12 cellular contexts compared by ENCODE assay signal in genomic region chr6:31086788-31087440, GRCh38. TPM values are rescaled to one million over a fixed set of nuclear protein-coding genes. Genes with fewer than 3 reads are reported as not detected.
A peak's percentile ranks its signal among the peaks of the same experiment; 100 is the strongest.
DNase-seq lines count a peak whose midpoint lies in the region; ATAC-seq and TF ChIP-seq lines count a peak whose summit lies in the region.
"Had no signal": no experiment of that assay in that cellular context is flagged by ENCODE, and none has a peak within 500 bp of the region (broad histone marks: within the 10 kb centered on the region; RNA-seq: fewer than 3 reads in every experiment).

No MANE protein-coding gene starts in this region.

- DNase-seq in right cardiac atrium, result no peak
- DNase-seq in left ventricle myocardium superior, result no peak
- peak in 1 of 2 donors; percentile 76 for DNase-seq in foreskin keratinocyte
- DNase-seq in uterus, result no peak
- no peak for DNase-seq in activated T-helper 1 cell treated with anti-CD3 and anti-CD28 coated beads, Interleukin-12 subunit alpha, Interleukin-12 subunit beta, Interleukin-2, Interleukin-4 antibody, amounts not matched to agents 30 ng/mL and 10 ng/mL and 1 ng/mL, durations not matched to agents 14 hours and 24 hours and 36 hours (ENCODE audit: low spot score)
- no peak for DNase-seq in activated T-helper 2 cell treated with anti-CD3 and anti-CD28 coated beads, Interferon-gamma antibody, Interleukin-2, Interleukin-4, amounts not matched to agents 10 μg/mL and 5 μg/mL and 100 μg/mL, durations not matched to agents 14 hours and 24 hours and 36 hours (ENCODE audit: low spot score)
- DNase-seq in KBM-7, result no peak

- H3K4me3 ChIP-seq in right cardiac atrium (ENCODE audit: low read length), result no peak overlapping the region
- no peak overlapping the region for H3K4me3 ChIP-seq in uterus

- H3K36me3 ChIP-seq in uterus, result no peaks in the 10 kb centered on the region

- in situ Hi-C loops in KBM-7 (cut with MboI; ENCODE audit: low pct_unique_long_range_greater_than_20kb, low sequenced_read_pairs), result no loop called here

- H3K27ac ChIP-seq in right cardiac atrium (ENCODE audit: low read length), result no peak overlapping the region
- H3K27ac ChIP-seq in foreskin keratinocyte, result peak overlapping the region; percentile 9
- H3K27ac ChIP-seq in uterus, result peak overlapping the region; percentile 60 to 68

- no peak for TF ChIP-seq POLR2A in uterus (IDR thresholded peaks at IDR 0.05)

- no peaks in the 10 kb centered on the region for H3K9me3 Mint-ChIP-seq in activated T-helper 17 cell treated with anti-CD3 and anti-CD28 coated beads, Interleukin-2, amount 50 U/mL, for 72 hours
- no peaks in the 10 kb centered on the region for H3K9me3 Mint-ChIP-seq in activated T-helper 1 cell treated with anti-CD3 and anti-CD28 coated beads, Interleukin-12 subunit alpha, Interleukin-12 subunit beta, Interleukin-2, Interleukin-4 antibody, amounts not matched to agents 30 ng/mL and 10 ng/mL and 1 ng/mL, durations not matched to agents 14 hours and 24 hours and 36 hours
- no peaks in the 10 kb centered on the region for H3K9me3 Mint-ChIP-seq in activated T-helper 2 cell treated with anti-CD3 and anti-CD28 coated beads, Interferon-gamma antibody, Interleukin-2, Interleukin-4, amounts not matched to agents 10 μg/mL and 5 μg/mL and 100 μg/mL, durations not matched to agents 14 hours and 24 hours and 36 hours
- H3K9me3 Mint-ChIP-seq: activated naive CD4-positive, alpha-beta T cell treated with anti-CD3 and anti-CD28 coated beads for 36 hours; naive thymus-derived CD8-positive, alpha-beta T cell had no signal

- H3K4me1 Mint-ChIP-seq in activated T-helper 17 cell treated with anti-CD3 and anti-CD28 coated beads, Interleukin-2, amount 50 U/mL, for 72 hours, result peaks cover 8% of the 10 kb centered on the region
- H3K4me1 Mint-ChIP-seq in activated T-helper 1 cell treated with anti-CD3 and anti-CD28 coated beads, Interleukin-12 subunit alpha, Interleukin-12 subunit beta, Interleukin-2, Interleukin-4 antibody, amounts not matched to agents 30 ng/mL and 10 ng/mL and 1 ng/mL, durations not matched to agents 14 hours and 24 hours and 36 hours (ENCODE audit: low read depth), result peaks cover 10% of the 10 kb centered on the region
- peaks cover 9% of the 10 kb centered on the region for H3K4me1 Mint-ChIP-seq in activated T-helper 2 cell treated with anti-CD3 and anti-CD28 coated beads, Interferon-gamma antibody, Interleukin-2, Interleukin-4, amounts not matched to agents 10 μg/mL and 5 μg/mL and 100 μg/mL, durations not matched to agents 14 hours and 24 hours and 36 hours (ENCODE audit: low read depth)

- no peaks in the 10 kb centered on the region for H3K27me3 Mint-ChIP-seq in activated T-helper 17 cell treated with anti-CD3 and anti-CD28 coated beads, Interleukin-2, amount 50 U/mL, for 72 hours
- peaks cover 22% of the 10 kb centered on the region for H3K27me3 Mint-ChIP-seq in activated T-helper 1 cell treated with anti-CD3 and anti-CD28 coated beads, Interleukin-12 subunit alpha, Interleukin-12 subunit beta, Interleukin-2, Interleukin-4 antibody, amounts not matched to agents 30 ng/mL and 10 ng/mL and 1 ng/mL, durations not matched to agents 14 hours and 24 hours and 36 hours (ENCODE audit: insufficient read depth)
- H3K27me3 Mint-ChIP-seq in activated T-helper 2 cell treated with anti-CD3 and anti-CD28 coated beads, Interferon-gamma antibody, Interleukin-2, Interleukin-4, amounts not matched to agents 10 μg/mL and 5 μg/mL and 100 μg/mL, durations not matched to agents 14 hours and 24 hours and 36 hours (ENCODE audit: low read depth), result peaks cover 17% of the 10 kb centered on the region
- H3K27me3 Mint-ChIP-seq: activated CD4-positive, alpha-beta T cell treated with anti-CD3 and anti-CD28 coated beads for 36 hours had no signal

- H3K27me3 ChIP-seq in right cardiac atrium (ENCODE audit: control insufficient read depth, insufficient read depth), result no peaks in the 10 kb centered on the region
- no peaks in the 10 kb centered on the region for H3K27me3 ChIP-seq in foreskin keratinocyte
- no peaks in the 10 kb centered on the region for H3K27me3 ChIP-seq in uterus

- peaks cover 2% of the 10 kb centered on the region for H3K4me1 ChIP-seq in right cardiac atrium (ENCODE audit: control insufficient read depth, insufficient read depth, low read length)
- peaks cover 25% of the 10 kb centered on the region for H3K4me1 ChIP-seq in foreskin keratinocyte
- no peaks in the 10 kb centered on the region for H3K4me1 ChIP-seq in uterus

- WGBS in right cardiac atrium, result 25% methylated on average over 7 of the region's 7 CpGs

- no peak overlapping the region for H3K4me3 Mint-ChIP-seq in activated T-helper 17 cell treated with anti-CD3 and anti-CD28 coated beads, Interleukin-2, amount 50 U/mL, for 72 hours
- H3K4me3 Mint-ChIP-seq in activated T-helper 1 cell treated with anti-CD3 and anti-CD28 coated beads, Interleukin-12 subunit alpha, Interleukin-12 subunit beta, Interleukin-2, Interleukin-4 antibody, amounts not matched to agents 30 ng/mL and 10 ng/mL and 1 ng/mL, durations not matched to agents 14 hours and 24 hours and 36 hours, result no peak overlapping the region
- H3K4me3 Mint-ChIP-seq in activated T-helper 2 cell treated with anti-CD3 and anti-CD28 coated beads, Interferon-gamma antibody, Interleukin-2, Interleukin-4, amounts not matched to agents 10 μg/mL and 5 μg/mL and 100 μg/mL, durations not matched to agents 14 hours and 24 hours and 36 hours (ENCODE audit: low read depth), result no peak overlapping the region
- H3K4me3 Mint-ChIP-seq: activated CD4-positive, alpha-beta T cell treated with anti-CD3 and anti-CD28 coated beads for 36 hours; activated naive CD4-positive, alpha-beta T cell treated with anti-CD3 and anti-CD28 coated beads for 36 hours; naive thymus-derived CD8-positive, alpha-beta T cell had no signal

- intact Hi-C loops in right cardiac atrium (cut with DNase I) (loop anchor here in 2 of 4 donors (10.0 kb wide), 2 partner anchors 252 to 412 kb away; partner anchors contain the start of gene DHX16 (in 1 of the 2)), left ventricle myocardium superior (cut with micrococcal nuclease) (no loop called here), uterus (cut with DNase I; ENCODE audit: low total_unique reads) (no loop called here)
- intact Hi-C loops in activated T-helper 1 cell treated with anti-CD3 and anti-CD28 coated beads, Interleukin-12 subunit alpha, Interleukin-12 subunit beta, Interleukin-2, Interleukin-4 antibody, amounts not matched to agents 30 ng/mL and 10 ng/mL and 1 ng/mL, durations not matched to agents 14 hours and 24 hours and 36 hours (cut with micrococcal nuclease), result loop anchor here (1.0 to 5.0 kb wide), 8 partner anchors 173 to 605 kb away; partner anchors contain the start of genes ATAT1, DDR1 and VARS2
- intact Hi-C loops in activated T-helper 2 cell treated with anti-CD3 and anti-CD28 coated beads, Interferon-gamma antibody, Interleukin-2, Interleukin-4, amounts not matched to agents 10 μg/mL and 5 μg/mL and 100 μg/mL, durations not matched to agents 14 hours and 24 hours and 36 hours (cut with micrococcal nuclease), result loop anchor here (1.0 to 2.0 kb wide), 2 partner anchors 172 to 259 kb away; partner anchors contain the start of gene VARS2

- H3K9me3 ChIP-seq in right cardiac atrium (ENCODE audit: control insufficient read depth, low read length) (no peaks in the 10 kb centered on the region), uterus (no peaks in the 10 kb centered on the region)

- ATAC-seq in right cardiac atrium (peak; percentile 9 to 39), left ventricle myocardium superior (no peak), foreskin keratinocyte (peak; percentile 64)
- peak; percentile 16 for ATAC-seq in activated T-helper 17 cell treated with anti-CD3 and anti-CD28 coated beads, Interleukin-2, amount 50 U/mL, for 72 hours (replicated peaks)

- TF ChIP-seq CTCF in foreskin keratinocyte (conservative IDR thresholded peaks at IDR 0.05) (no peak), uterus (IDR thresholded peaks at IDR 0.05) (no peak)

- H3K27ac Mint-ChIP-seq in activated T-helper 17 cell treated with anti-CD3 and anti-CD28 coated beads, Interleukin-2, amount 50 U/mL, for 72 hours, result no peak overlapping the region
- H3K27ac Mint-ChIP-seq in activated T-helper 1 cell treated with anti-CD3 and anti-CD28 coated beads, Interleukin-12 subunit alpha, Interleukin-12 subunit beta, Interleukin-2, Interleukin-4 antibody, amounts not matched to agents 30 ng/mL and 10 ng/mL and 1 ng/mL, durations not matched to agents 14 hours and 24 hours and 36 hours, result no peak overlapping the region
- no peak overlapping the region for H3K27ac Mint-ChIP-seq in activated T-helper 2 cell treated with anti-CD3 and anti-CD28 coated beads, Interferon-gamma antibody, Interleukin-2, Interleukin-4, amounts not matched to agents 10 μg/mL and 5 μg/mL and 100 μg/mL, durations not matched to agents 14 hours and 24 hours and 36 hours
- H3K27ac Mint-ChIP-seq: activated CD4-positive, alpha-beta T cell treated with anti-CD3 and anti-CD28 coated beads for 36 hours; activated naive CD4-positive, alpha-beta T cell treated with anti-CD3 and anti-CD28 coated beads for 36 hours had no signal

- no peaks in the 10 kb centered on the region for H3K36me3 Mint-ChIP-seq in activated T-helper 17 cell treated with anti-CD3 and anti-CD28 coated beads, Interleukin-2, amount 50 U/mL, for 72 hours (ENCODE audit: low read depth)
- no peaks in the 10 kb centered on the region for H3K36me3 Mint-ChIP-seq in activated T-helper 1 cell treated with anti-CD3 and anti-CD28 coated beads, Interleukin-12 subunit alpha, Interleukin-12 subunit beta, Interleukin-2, Interleukin-4 antibody, amounts not matched to agents 30 ng/mL and 10 ng/mL and 1 ng/mL, durations not matched to agents 14 hours and 24 hours and 36 hours (ENCODE audit: low read depth)
- H3K36me3 Mint-ChIP-seq in activated T-helper 2 cell treated with anti-CD3 and anti-CD28 coated beads, Interferon-gamma antibody, Interleukin-2, Interleukin-4, amounts not matched to agents 10 μg/mL and 5 μg/mL and 100 μg/mL, durations not matched to agents 14 hours and 24 hours and 36 hours (ENCODE audit: low read depth), result no peaks in the 10 kb centered on the region
- H3K36me3 Mint-ChIP-seq: naive thymus-derived CD8-positive, alpha-beta T cell had no signal

RNA-seq across cellular contexts. Expression of gene C6orf15, which starts 25.5 kb away (rescaled TPM):
- total RNA-seq in right cardiac atrium (not detected), left ventricle myocardium superior (not detected), foreskin keratinocyte (0.11 and 0.68 TPM in 2 replicates), uterus (under 1 TPM in 1 of 4 donors, not detected in 3; 0.35 TPM)
- polyA plus RNA-seq in right cardiac atrium (not detected), foreskin keratinocyte (0.16 and 0.78 TPM in 2 replicates)
- total RNA-seq in activated T-helper 17 cell treated with anti-CD3 and anti-CD28 coated beads, Interleukin-2, amount 50 U/mL, for 72 hours, result not detected
- not detected in 2 replicates for total RNA-seq in activated T-helper 1 cell treated with anti-CD3 and anti-CD28 coated beads, Interleukin-12 subunit alpha, Interleukin-12 subunit beta, Interleukin-2, Interleukin-4 antibody, amounts not matched to agents 30 ng/mL and 10 ng/mL and 1 ng/mL, durations not matched to agents 14 hours and 24 hours and 36 hours
- total RNA-seq in activated T-helper 2 cell treated with anti-CD3 and anti-CD28 coated beads, Interferon-gamma antibody, Interleukin-2, Interleukin-4, amounts not matched to agents 10 μg/mL and 5 μg/mL and 100 μg/mL, durations not matched to agents 14 hours and 24 hours and 36 hours, result not detected in 2 replicates
- total RNA-seq: activated CD4-positive, alpha-beta T cell treated with anti-CD3 and anti-CD28 coated beads for 36 hours; activated naive CD4-positive, alpha-beta T cell treated with anti-CD3 and anti-CD28 coated beads for 36 hours; naive thymus-derived CD8-positive, alpha-beta T cell; SK-MEL-5 had no signal
- polyA plus RNA-seq: naive thymus-derived CD8-positive, alpha-beta T cell had no signal

RNA-seq across cellular contexts. Expression of gene PSORS1C1, which starts 27.7 kb away (rescaled TPM):
- 1 to 10 TPM; 1.4 to 4.5 (median 4.4) TPM for total RNA-seq in right cardiac atrium
- 6.5 TPM for polyA plus RNA-seq in right cardiac atrium
- 1.5 TPM for total RNA-seq in left ventricle myocardium superior
- total RNA-seq in activated T-helper 17 cell treated with anti-CD3 and anti-CD28 coated beads, Interleukin-2, amount 50 U/mL, for 72 hours, result not detected
- 7.4 and 10.5 TPM in 2 replicates for total RNA-seq in foreskin keratinocyte
- 12.5 and 19.7 TPM in 2 replicates for polyA plus RNA-seq in foreskin keratinocyte
- total RNA-seq in uterus, result 1 to 10 TPM in 1 of 4 donors, under 1 TPM in 3; under 0.01 to 4.5 (median 0.54) TPM
- 0.26 TPM in 1 of 2 replicates, not detected in the other for total RNA-seq in activated T-helper 1 cell treated with anti-CD3 and anti-CD28 coated beads, Interleukin-12 subunit alpha, Interleukin-12 subunit beta, Interleukin-2, Interleukin-4 antibody, amounts not matched to agents 30 ng/mL and 10 ng/mL and 1 ng/mL, durations not matched to agents 14 hours and 24 hours and 36 hours
- total RNA-seq in activated T-helper 2 cell treated with anti-CD3 and anti-CD28 coated beads, Interferon-gamma antibody, Interleukin-2, Interleukin-4, amounts not matched to agents 10 μg/mL and 5 μg/mL and 100 μg/mL, durations not matched to agents 14 hours and 24 hours and 36 hours, result not detected in 2 replicates
- total RNA-seq: naive thymus-derived CD8-positive, alpha-beta T cell; SK-MEL-5 had no signal
- polyA plus RNA-seq: naive thymus-derived CD8-positive, alpha-beta T cell had no signal

RNA-seq across cellular contexts. Expression of gene CDSN, which starts 33.3 kb away (rescaled TPM):
- under 1 TPM in 2 of 4 donors, not detected in 2; 0.14 to 0.17 TPM for total RNA-seq in right cardiac atrium
- polyA plus RNA-seq in right cardiac atrium, result 0.11 TPM
- not detected for total RNA-seq in left ventricle myocardium superior
- not detected for total RNA-seq in activated T-helper 17 cell treated with anti-CD3 and anti-CD28 coated beads, Interleukin-2, amount 50 U/mL, for 72 hours
- total RNA-seq in foreskin keratinocyte, result 0.88 and 1.3 TPM in 2 replicates
- 0.86 and 1.4 TPM in 2 replicates for polyA plus RNA-seq in foreskin keratinocyte
- under 1 TPM in 1 of 4 donors, not detected in 3; 0.28 TPM for total RNA-seq in uterus
- not detected in 2 replicates for total RNA-seq in activated T-helper 1 cell treated with anti-CD3 and anti-CD28 coated beads, Interleukin-12 subunit alpha, Interleukin-12 subunit beta, Interleukin-2, Interleukin-4 antibody, amounts not matched to agents 30 ng/mL and 10 ng/mL and 1 ng/mL, durations not matched to agents 14 hours and 24 hours and 36 hours
- not detected in 2 replicates for total RNA-seq in activated T-helper 2 cell treated with anti-CD3 and anti-CD28 coated beads, Interferon-gamma antibody, Interleukin-2, Interleukin-4, amounts not matched to agents 10 μg/mL and 5 μg/mL and 100 μg/mL, durations not matched to agents 14 hours and 24 hours and 36 hours
- total RNA-seq: activated CD4-positive, alpha-beta T cell treated with anti-CD3 and anti-CD28 coated beads for 36 hours; activated naive CD4-positive, alpha-beta T cell treated with anti-CD3 and anti-CD28 coated beads for 36 hours; naive thymus-derived CD8-positive, alpha-beta T cell; SK-MEL-5 had no signal
- polyA plus RNA-seq: naive thymus-derived CD8-positive, alpha-beta T cell had no signal

RNA-seq across cellular contexts. Expression of gene PSORS1C2, which starts 52.0 kb away (rescaled TPM):
- total RNA-seq in right cardiac atrium (not detected), left ventricle myocardium superior (not detected), foreskin keratinocyte (not detected in 2 replicates), uterus (not detected)
- polyA plus RNA-seq in right cardiac atrium (not detected), foreskin keratinocyte (not detected in 2 replicates)
- total RNA-seq in activated T-helper 17 cell treated with anti-CD3 and anti-CD28 coated beads, Interleukin-2, amount 50 U/mL, for 72 hours, result not detected
- not detected in 2 replicates for total RNA-seq in activated T-helper 1 cell treated with anti-CD3 and anti-CD28 coated beads, Interleukin-12 subunit alpha, Interleukin-12 subunit beta, Interleukin-2, Interleukin-4 antibody, amounts not matched to agents 30 ng/mL and 10 ng/mL and 1 ng/mL, durations not matched to agents 14 hours and 24 hours and 36 hours
- total RNA-seq in activated T-helper 2 cell treated with anti-CD3 and anti-CD28 coated beads, Interferon-gamma antibody, Interleukin-2, Interleukin-4, amounts not matched to agents 10 μg/mL and 5 μg/mL and 100 μg/mL, durations not matched to agents 14 hours and 24 hours and 36 hours, result not detected in 2 replicates
- total RNA-seq: activated CD4-positive, alpha-beta T cell treated with anti-CD3 and anti-CD28 coated beads for 36 hours; activated naive CD4-positive, alpha-beta T cell treated with anti-CD3 and anti-CD28 coated beads for 36 hours; naive thymus-derived CD8-positive, alpha-beta T cell; SK-MEL-5 had no signal
- polyA plus RNA-seq: naive thymus-derived CD8-positive, alpha-beta T cell had no signal

Comparison
In these comparisons a context has a peak if more than half of its experiments do, and no peak if none do; other contexts are left out.
1. intact Hi-C loops: an anchor here in activated T-helper 1 cell treated with anti-CD3 and anti-CD28 coated beads, Interleukin-12 subunit alpha, Interleukin-12 subunit beta, Interleukin-2, Interleukin-4 antibody, amounts not matched to agents 30 ng/mL and 10 ng/mL and 1 ng/mL, durations not matched to agents 14 hours and 24 hours and 36 hours (1.0 to 5.0 kb wide) and activated T-helper 2 cell treated with anti-CD3 and anti-CD28 coated beads, Interferon-gamma antibody, Interleukin-2, Interleukin-4, amounts not matched to agents 10 μg/mL and 5 μg/mL and 100 μg/mL, durations not matched to agents 14 hours and 24 hours and 36 hours (1.0 to 2.0 kb wide); none called in left ventricle myocardium superior and uterus.